Comparison of ENCODE assay signal across 8 cellular contexts in genomic region chr2:237968048-237968862, GRCh38. TPM values are rescaled to one million over a fixed set of nuclear protein-coding genes. Genes with fewer than 3 reads are reported as not detected.
DNase-seq lines count a peak whose midpoint lies in the region; ATAC-seq, FAIRE-seq and TF ChIP-seq lines count a peak whose summit lies in the region.

No MANE protein-coding gene starts in this region.

- peak; percentile 31 for TF ChIP-seq CTCF in GM12873 (IDR thresholded peaks at IDR 0.05; ENCODE audit: insufficient read depth, low read depth, low read length, missing control alignments)
- peak; percentile 40; the same call in 1 of the 2 replicates for TF ChIP-seq CTCF in OCI-LY1 (IDR thresholded peaks at IDR 0.05; ENCODE audit: low read length)
- no peak for TF ChIP-seq CTCF in osteoblast (IDR thresholded peaks at IDR 0.05; ENCODE audit: extremely low read depth, low read depth, low read length)

- H3K27ac ChIP-seq in OCI-LY1 (ENCODE audit: low read depth, low read length, poor library complexity, severe bottlenecking) (peak overlapping the region; percentile 22), osteoblast (ENCODE audit: low read depth, low read length) (peak overlapping the region; percentile 47)

- H3K79me2 ChIP-seq in OCI-LY1 (ENCODE audit: insufficient read depth, low read length), result peaks cover 11% of the 10 kb centered on the region; the same call in 1 of the 2 replicates
- H3K79me2 ChIP-seq in osteoblast (ENCODE audit: insufficient read depth, low read length), result peaks cover 58% of the 10 kb centered on the region

- H3K4me1 ChIP-seq in OCI-LY1 (ENCODE audit: insufficient read depth, low read length, severe bottlenecking), result peaks cover 41% of the 10 kb centered on the region
- H3K4me1 ChIP-seq in osteoblast (ENCODE audit: insufficient read depth, low read length), result peaks cover 20% of the 10 kb centered on the region

- H4K20me1 ChIP-seq in OCI-LY1 (ENCODE audit: insufficient read depth, low read length) (no peaks in the 10 kb centered on the region), osteoblast (ENCODE audit: insufficient read depth, low read length) (peaks cover 41% of the 10 kb centered on the region)

- H3K27me3 ChIP-seq in OCI-LY1 (ENCODE audit: insufficient read depth, low read length) (no peaks in the 10 kb centered on the region), osteoblast (ENCODE audit: insufficient read depth, low read length) (no peaks in the 10 kb centered on the region)

- DNase-seq in activated naive CD4-positive, alpha-beta T cell treated with anti-CD3 and anti-CD28 coated beads, Interleukin-2, amount 50 U/mL, for 16 hours, result peak; percentile 45
- peak; percentile 76 for DNase-seq in germinal center (ENCODE audit: low spot score)
- DNase-seq in osteoblast (ENCODE audit: insufficient read length, low spot score, missing footprints), result peak; percentile 96
- DNase-seq in RCC 7860 (ENCODE audit: low spot score), result no peak

- H3K9ac ChIP-seq in OCI-LY1 (ENCODE audit: low read length), result peak overlapping the region; percentile 65; the same call in 1 of the 2 replicates

- FAIRE-seq in RCC 7860 (lab: Jason Lieb, UNC), result no peak

- no peaks in the 10 kb centered on the region for H3K9me2 ChIP-seq in OCI-LY1 (ENCODE audit: low read depth, low read length)

- H3F3A ChIP-seq in OCI-LY1 (ENCODE audit: insufficient read depth, low read length), result no peaks in the 10 kb centered on the region

- H3K36me3 ChIP-seq in OCI-LY1 (ENCODE audit: insufficient read depth, low read length), result no peaks in the 10 kb centered on the region
- H3K36me3 ChIP-seq in osteoblast (ENCODE audit: insufficient read depth, low read length), result no peaks in the 10 kb centered on the region

- H3K4me2 ChIP-seq in OCI-LY1 (ENCODE audit: low read length) (peak overlapping the region; percentile 96), osteoblast (ENCODE audit: insufficient read depth, low read length) (peak overlapping the region; percentile 89)

- ATAC-seq in HG02623 (IDR thresholded peaks at IDR 0.05; ENCODE audit: unreplicated experiment) (peak; percentile 39), HG03045 (IDR thresholded peaks at IDR 0.05; ENCODE audit: unreplicated experiment) (no peak)

- H2AFZ ChIP-seq in OCI-LY1 (ENCODE audit: low read length), result no peak overlapping the region
- H2AFZ ChIP-seq in osteoblast (ENCODE audit: low read length), result peak overlapping the region; percentile 56

- H3K4me3 ChIP-seq in OCI-LY1 (ENCODE audit: low read depth, low read length, poor library complexity, severe bottlenecking) (peak overlapping the region; percentile 83), osteoblast (ENCODE audit: insufficient read depth, low read length) (peak overlapping the region; percentile 84)

- H3K9me3 ChIP-seq in OCI-LY1 (ENCODE audit: low read length) (no peaks in the 10 kb centered on the region), osteoblast (ENCODE audit: low read depth, low read length) (no peaks in the 10 kb centered on the region)

RNA-seq across cellular contexts. Expression of gene UBE2F, which starts 1.4 kb away (rescaled TPM):
- 39.8 and 45.1 TPM in 2 replicates for total RNA-seq in osteoblast
